In genomic region chr7:140059288-140060242, GRCh38 we compare ENCODE assay signal across 8 cellular contexts. TPM values are rescaled to one million over a fixed set of nuclear protein-coding genes. Genes with fewer than 3 reads are reported as not detected.
DNase-seq lines count a peak whose midpoint lies in the region; ATAC-seq and TF ChIP-seq lines count a peak whose summit lies in the region.

No MANE protein-coding gene starts in this region.

- H3K36me3 ChIP-seq in prostate gland: no peaks in the 10 kb centered on the region

- peak; percentile 17 to 42 for DNase-seq in activated CD8-positive, alpha-beta memory T cell treated with anti-CD3 and anti-CD28 coated beads for 4 hours (ENCODE audit: low read depth in 2 of 2)
- no peak for DNase-seq in activated CD8-positive, alpha-beta memory T cell treated with anti-CD3 and anti-CD28 coated beads, Interleukin-2, amount 50 U/mL, for 48 hours
- DNase-seq in activated CD4-positive, alpha-beta T cell treated with anti-CD3 and anti-CD28 coated beads for 4 hours: peak; percentile 68 to 70
- DNase-seq in epithelial cell of proximal tubule (ENCODE audit: low read depth) (peak; percentile 42), prostate gland (ENCODE audit: low spot score) (peak; percentile 64), GOT3 (lab: John Stamatoyannopoulos, UW) (no peak)

- intact Hi-C loops in prostate gland (cut with DNase I): loop anchor here (10.0 kb wide), 1 partner anchor 695 kb away; no protein-coding TSS in a partner anchor

- H3K27me3 ChIP-seq in prostate gland (replicated peaks; ENCODE audit: insufficient read depth): no peaks in the 10 kb centered on the region

- no peak for TF ChIP-seq POLR2A in prostate gland (IDR thresholded peaks at IDR 0.05)

- H3K27ac ChIP-seq in prostate gland: no peak overlapping the region

- ATAC-seq in HG02759 (IDR thresholded peaks at IDR 0.05; ENCODE audit: unreplicated experiment) (no peak), HG02642 (IDR thresholded peaks at IDR 0.05; ENCODE audit: poor library complexity, unreplicated experiment) (no peak)

- H3K4me1 ChIP-seq in prostate gland (replicated peaks): peaks cover 7% of the 10 kb centered on the region

- H3K4me3 ChIP-seq in epithelial cell of proximal tubule (ENCODE audit: low read depth, low read length) (no peak overlapping the region), prostate gland (no peak overlapping the region)

- no peaks in the 10 kb centered on the region for H3K9me3 ChIP-seq in prostate gland

- WGBS in prostate gland: 76% methylated on average over 11 of the region's 11 CpGs

- TF ChIP-seq CTCF in epithelial cell of proximal tubule (conservative IDR thresholded peaks at IDR 0.05; ENCODE audit: low read depth, low read length) (no peak), prostate gland (IDR thresholded peaks at IDR 0.05) (no peak)

RNA-seq across cellular contexts. Expression of gene PARP12, which starts 3.2 kb away (rescaled TPM):
- total RNA-seq in epithelial cell of proximal tubule: 20.9 and 35.4 TPM in 2 replicates
- total RNA-seq in prostate gland: 10 to 100 TPM; 21.9 to 46.4 TPM

Comparison
In these comparisons a context has a peak if more than half of its experiments do, and no peak if none do; other contexts are left out.
1. DNase-seq: peak in activated CD8-positive, alpha-beta memory T cell treated with anti-CD3 and anti-CD28 coated beads for 4 hours (2 of 2), activated CD4-positive, alpha-beta T cell treated with anti-CD3 and anti-CD28 coated beads for 4 hours (2 of 2), epithelial cell of proximal tubule (single experiment) and prostate gland (single experiment); none in activated CD8-positive, alpha-beta memory T cell treated with anti-CD3 and anti-CD28 coated beads, Interleukin-2, amount 50 U/mL, for 48 hours (single experiment) and GOT3 (single experiment).